Comparison of ENCODE assay signal across 8 cellular contexts in the genomic region with DNA sequence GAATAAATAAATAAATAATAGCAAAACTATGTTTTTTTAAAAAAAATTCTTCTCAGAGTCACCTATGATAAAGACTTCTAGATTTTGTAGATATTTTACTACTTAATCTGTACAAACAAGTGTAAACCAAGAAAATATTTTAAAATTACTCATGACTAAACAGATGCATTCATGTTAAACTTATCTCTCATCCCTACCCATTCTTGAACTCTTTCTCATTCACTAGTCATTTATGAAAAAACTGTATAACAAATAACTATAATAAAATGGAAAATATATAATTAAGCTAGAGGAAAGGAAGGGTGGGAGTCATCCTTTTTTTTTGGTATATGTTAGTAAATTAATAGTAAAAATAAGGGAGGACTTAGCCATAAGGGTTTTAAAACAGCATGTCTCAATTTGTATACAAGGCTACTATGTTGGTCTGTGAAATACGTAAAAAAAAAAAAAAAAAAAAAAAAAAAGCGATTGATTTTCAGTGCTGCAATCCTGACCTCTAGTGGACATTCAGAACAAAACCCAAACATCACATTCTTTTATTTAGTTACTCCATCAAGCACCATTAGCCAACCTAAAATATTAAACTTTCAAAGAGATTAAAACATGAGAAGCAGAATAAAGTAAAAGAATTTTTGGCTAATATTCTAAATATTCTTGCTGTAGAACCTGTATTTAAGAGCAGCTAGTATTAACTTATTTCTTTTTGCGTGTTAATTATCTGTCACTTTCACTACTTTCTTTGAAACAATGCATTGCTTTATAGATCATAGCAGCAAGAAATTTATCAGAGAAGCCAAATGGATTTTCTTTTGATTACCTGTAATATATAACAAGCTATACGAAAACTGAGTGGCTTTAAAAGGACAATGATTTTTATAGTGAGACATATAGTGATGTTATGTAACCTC.
DNase-seq lines count a peak whose midpoint lies in the region; ATAC-seq and TF ChIP-seq lines count a peak whose summit lies in the region.

No MANE protein-coding gene starts in this region.

- no peaks in the 10 kb centered on the region for H3K4me1 Mint-ChIP-seq in activated naive CD4-positive, alpha-beta T cell treated with anti-CD3 and anti-CD28 coated beads, Interleukin-2, amount 10 ng/mL, durations not matched to agents 7 days and 5 days

- no peaks in the 10 kb centered on the region for H3K27me3 Mint-ChIP-seq in activated naive CD4-positive, alpha-beta T cell treated with anti-CD3 and anti-CD28 coated beads, Interleukin-2, amount 10 ng/mL, durations not matched to agents 7 days and 5 days

- no peak overlapping the region for H3K4me3 Mint-ChIP-seq in activated naive CD4-positive, alpha-beta T cell treated with anti-CD3 and anti-CD28 coated beads, Interleukin-2, amount 10 ng/mL, durations not matched to agents 7 days and 5 days

- no peak overlapping the region for H3K4me3 ChIP-seq in LNCaP clone FGC (ENCODE audit: low read depth, low read length)
- H3K4me3 ChIP-seq in SK-N-MC = no peak overlapping the region
- H3K4me3 ChIP-seq in fibroblast of pulmonary artery (replicated peaks; ENCODE audit: low read depth, low read length) = no peak overlapping the region
- no peak overlapping the region for H3K4me3 ChIP-seq in prostate gland

- no peak overlapping the region for H3K9ac ChIP-seq in SK-N-MC (ENCODE audit: insufficient read length)

- H3K27ac Mint-ChIP-seq in activated naive CD4-positive, alpha-beta T cell treated with anti-CD3 and anti-CD28 coated beads, Interleukin-2, amount 10 ng/mL, durations not matched to agents 7 days and 5 days = no peak overlapping the region

- ATAC-seq in HG02938 (IDR thresholded peaks at IDR 0.05; ENCODE audit: unreplicated experiment) = no peak

- no peak for TF ChIP-seq POLR2A in prostate gland (IDR thresholded peaks at IDR 0.05)

- H3K36me3 ChIP-seq in SK-N-MC (ENCODE audit: insufficient read depth, low read length) (no peaks in the 10 kb centered on the region), prostate gland (no peaks in the 10 kb centered on the region)

- TF ChIP-seq CTCF in LNCaP clone FGC (IDR thresholded peaks at IDR 0.05; ENCODE audit: control insufficient read depth, extremely low read depth, insufficient read depth) (peak; percentile 61), fibroblast of pulmonary artery (IDR thresholded peaks at IDR 0.05; ENCODE audit: low read length, missing control alignments) (peak; percentile 60), prostate gland (IDR thresholded peaks at IDR 0.05) (peak; percentile 27 to 61 (median 48))

- 30% methylated on average over 4 of the region's 4 CpGs for WGBS in prostate gland

- intact Hi-C loops in prostate gland (cut with DNase I) = no loop called here

- CTCF ChIA-PET in activated naive CD4-positive, alpha-beta T cell treated with anti-CD3 and anti-CD28 coated beads, Interleukin-2, amount 10 ng/mL, durations not matched to agents 7 days and 5 days (lab: Charles Lee) = interaction anchor here (0.6 to 6.5 kb wide), 4 partner anchors 71 to 1918 kb away, joined by 3 to 49 read pairs (median 5); no protein-coding TSS in a partner anchor

- H3K9me3 ChIP-seq in SK-N-MC (ENCODE audit: low read depth, low read length) (no peaks in the 10 kb centered on the region), prostate gland (no peaks in the 10 kb centered on the region)

- peak; percentile 44 for DNase-seq in DMS53 treated with DMSO at 0.1 percent for 48 hours (lab: John Stamatoyannopoulos, UW; ENCODE audit: unreplicated experiment)
- peak; percentile 17 for DNase-seq in LNCaP clone FGC (ENCODE audit: low read depth)
- peak; percentile 26 for DNase-seq in SK-N-MC (ENCODE audit: low read depth, low spot score)
- peak; percentile 69 for DNase-seq in fibroblast of pulmonary artery (ENCODE audit: low read depth)
- no peak for DNase-seq in prostate gland (ENCODE audit: low spot score)
- no peak for DNase-seq in activated CD4-positive, CD25-positive, alpha-beta regulatory T cell (lab: John Stamatoyannopoulos, UW)
- no peak for DNase-seq in activated naive CD4-positive, alpha-beta T cell treated with anti-CD3 and anti-CD28 coated beads, Interleukin-2, amount 10 ng/mL, durations not matched to agents 7 days and 5 days

- no peaks in the 10 kb centered on the region for H3K36me3 Mint-ChIP-seq in activated naive CD4-positive, alpha-beta T cell treated with anti-CD3 and anti-CD28 coated beads, Interleukin-2, amount 10 ng/mL, durations not matched to agents 7 days and 5 days

- H3K4me1 ChIP-seq in prostate gland (replicated peaks) = no peaks in the 10 kb centered on the region

- H3K27ac ChIP-seq in SK-N-MC (no peak overlapping the region), prostate gland (no peak overlapping the region)

- no peaks in the 10 kb centered on the region for H3K9me3 Mint-ChIP-seq in activated naive CD4-positive, alpha-beta T cell treated with anti-CD3 and anti-CD28 coated beads, Interleukin-2, amount 10 ng/mL, durations not matched to agents 7 days and 5 days

- no peaks in the 10 kb centered on the region for H3K27me3 ChIP-seq in prostate gland (replicated peaks; ENCODE audit: insufficient read depth)

Comparison
In these comparisons a context has a peak if more than half of its experiments do, and no peak if none do; other contexts are left out.
1. DNase-seq: peak in DMS53 treated with DMSO at 0.1 percent for 48 hours (single experiment), LNCaP clone FGC (single experiment), SK-N-MC (single experiment) and fibroblast of pulmonary artery (single experiment); none in prostate gland (single experiment), activated CD4-positive, CD25-positive, alpha-beta regulatory T cell (0 of 4) and activated naive CD4-positive, alpha-beta T cell treated with anti-CD3 and anti-CD28 coated beads, Interleukin-2, amount 10 ng/mL, durations not matched to agents 7 days and 5 days (single experiment).
2. Peak in every context shown above with its lines, with median percentiles within 50 percentile points of each other: CTCF ChIP-seq.